ENCODE assay signal across 8 cellular contexts in the genomic region with DNA sequence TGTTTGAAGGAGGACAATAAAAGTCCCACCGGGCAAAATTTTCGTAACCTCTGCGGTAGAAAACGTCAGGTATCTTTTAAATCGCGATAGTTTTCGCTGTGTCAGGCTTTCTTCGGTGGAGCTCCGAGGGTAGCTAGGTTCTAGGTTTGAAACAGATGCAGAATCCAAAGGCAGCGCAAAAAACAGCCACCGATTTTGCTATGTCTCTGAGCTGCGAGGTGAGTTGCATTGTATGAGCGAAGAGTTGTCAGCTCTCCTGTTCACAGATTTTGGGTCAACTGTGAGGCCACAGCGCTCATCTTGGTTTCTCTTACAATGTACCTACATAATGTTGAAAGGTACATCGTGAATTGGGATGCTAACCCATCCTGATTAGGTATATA. TPM values are rescaled to one million over a fixed set of nuclear protein-coding genes. Genes with fewer than 3 reads are reported as not detected.
A peak's percentile ranks its signal among the peaks of the same experiment; 100 is the strongest.
DNase-seq lines count a peak whose midpoint lies in the region; ATAC-seq and TF ChIP-seq lines count a peak whose summit lies in the region.

No MANE protein-coding gene starts in this region.

- intact Hi-C loops in Right ventricle myocardium superior (cut with DNase I): loop anchor here (2.0 kb wide), 1 partner anchor 40 kb away; no protein-coding TSS in a partner anchor
- intact Hi-C loops in cardiac septum (cut with DNase I): loop anchor here (1.0 to 5.0 kb wide), 2 partner anchors 39 to 91 kb away; no protein-coding TSS in a partner anchor

- WGBS in endodermal cell (ENCODE audit: insufficient coverage in 1 of 2, insufficient read length in 1 of 2), 2 experiments: 0 to 3% methylated on average over 7 to 15 of the region's 15 CpGs

- H3K4me3 ChIP-seq in endodermal cell (ENCODE audit: low read length): peak overlapping the region; percentile 98
- peak overlapping the region; percentile 73 to 97 for H3K4me3 ChIP-seq in muscle layer of duodenum (ENCODE audit: low read depth in 1 of 2, low read length in 2 of 2)

- H3K4me3 Mint-ChIP-seq in T-helper 2 cell treated with Interferon-gamma antibody and Interleukin-4, amounts not matched to agents 5 μg/mL and 100 μg/mL, for 36 hours: peak overlapping the region; percentile 99
- peak overlapping the region; percentile 96 for H3K4me3 Mint-ChIP-seq in endodermal cell

- DNase-seq in Right ventricle myocardium superior: no peak
- DNase-seq in cardiac septum (ENCODE audit: low spot score): no peak
- peak; percentile 19 for DNase-seq in T-helper 2 cell treated with Interferon-gamma antibody and Interleukin-4, amounts not matched to agents 5 μg/mL and 100 μg/mL, for 36 hours (ENCODE audit: low spot score)
- peak; percentile 68 for DNase-seq in endodermal cell

- H3K9ac ChIP-seq in endodermal cell (ENCODE audit: extremely low read depth, low read length, poor library complexity, severe bottlenecking): peak overlapping the region; percentile 98

- no peaks in the 10 kb centered on the region for H3K27me3 Mint-ChIP-seq in T-helper 2 cell treated with Interferon-gamma antibody and Interleukin-4, amounts not matched to agents 5 μg/mL and 100 μg/mL, for 36 hours (ENCODE audit: low read depth)
- H3K27me3 Mint-ChIP-seq in endodermal cell (ENCODE audit: insufficient read depth): no peaks in the 10 kb centered on the region

- ATAC-seq in Right ventricle myocardium superior (ENCODE audit: poor library complexity) (peak; percentile 5), HG03521 (IDR thresholded peaks at IDR 0.05; ENCODE audit: unreplicated experiment) (no peak), GM18873 (IDR thresholded peaks at IDR 0.05; ENCODE audit: low FRiP score, unreplicated experiment) (no peak), GM18511 (IDR thresholded peaks at IDR 0.05; ENCODE audit: unreplicated experiment) (no peak)

- H3K27me3 ChIP-seq in endodermal cell (ENCODE audit: control insufficient read depth, insufficient read depth, low read length, poor library complexity, severe bottlenecking) (no peaks in the 10 kb centered on the region), muscle layer of duodenum (ENCODE audit: low read depth, low read length) (no peaks in the 10 kb centered on the region)

- H3K4me1 ChIP-seq in endodermal cell (ENCODE audit: control insufficient read depth, insufficient read depth, low read length): no peaks in the 10 kb centered on the region
- peaks cover 7 to 14% of the 10 kb centered on the region in 2 donors for H3K4me1 ChIP-seq in muscle layer of duodenum (ENCODE audit: control insufficient read depth in 1 of 2, insufficient read depth in 2 of 2, low read length in 2 of 2)

- no peak for TF ChIP-seq CTCF in endodermal cell (conservative IDR thresholded peaks at IDR 0.05)

- peaks cover 6% of the 10 kb centered on the region for H3K36me3 Mint-ChIP-seq in T-helper 2 cell treated with Interferon-gamma antibody and Interleukin-4, amounts not matched to agents 5 μg/mL and 100 μg/mL, for 36 hours (ENCODE audit: low read depth)
- no peaks in the 10 kb centered on the region for H3K36me3 Mint-ChIP-seq in endodermal cell (ENCODE audit: low read depth)

- H3K9me3 Mint-ChIP-seq in T-helper 2 cell treated with Interferon-gamma antibody and Interleukin-4, amounts not matched to agents 5 μg/mL and 100 μg/mL, for 36 hours: no peaks in the 10 kb centered on the region
- H3K9me3 Mint-ChIP-seq in endodermal cell: no peaks in the 10 kb centered on the region

- H3K27ac ChIP-seq in endodermal cell (ENCODE audit: low read depth, low read length) (peak overlapping the region; percentile 57), muscle layer of duodenum (ENCODE audit: low read length) (peak overlapping the region; percentile 100)

- peak overlapping the region; percentile 99 for H3K27ac Mint-ChIP-seq in T-helper 2 cell treated with Interferon-gamma antibody and Interleukin-4, amounts not matched to agents 5 μg/mL and 100 μg/mL, for 36 hours
- H3K27ac Mint-ChIP-seq in endodermal cell: peak overlapping the region; percentile 99

- no peaks in the 10 kb centered on the region for H3K36me3 ChIP-seq in endodermal cell (ENCODE audit: control insufficient read depth, insufficient read depth, low read length)
- H3K36me3 ChIP-seq in muscle layer of duodenum (ENCODE audit: control insufficient read depth in 1 of 2, insufficient read depth in 2 of 2, low read length in 2 of 2): no peaks in the 10 kb centered on the region

- H3K4me1 Mint-ChIP-seq in T-helper 2 cell treated with Interferon-gamma antibody and Interleukin-4, amounts not matched to agents 5 μg/mL and 100 μg/mL, for 36 hours (ENCODE audit: low read depth): peaks cover 56% of the 10 kb centered on the region
- peaks cover 16% of the 10 kb centered on the region for H3K4me1 Mint-ChIP-seq in endodermal cell

- no peaks in the 10 kb centered on the region for H3K9me3 ChIP-seq in endodermal cell (ENCODE audit: control insufficient read depth, low read length)
- no peaks in the 10 kb centered on the region for H3K9me3 ChIP-seq in muscle layer of duodenum (ENCODE audit: control insufficient read depth in 1 of 2, low read length in 2 of 2)

RNA-seq across cellular contexts. Expression of gene CLCN3, which starts 0.5 kb away (rescaled TPM):
- total RNA-seq in Right ventricle myocardium superior (62.0 TPM), cardiac septum (61.4 TPM), endodermal cell (10 to 100 TPM; 36.4 to 43.8 TPM)
- 34.4 TPM for polyA plus RNA-seq in endodermal cell (2013, experiment 1 of 2)
- 33.2 TPM for polyA plus RNA-seq in endodermal cell (2013, experiment 2 of 2)

RNA-seq across cellular contexts. Expression of gene NEK1, which starts 8.5 kb away (rescaled TPM):
- total RNA-seq in Right ventricle myocardium superior (13.5 TPM), cardiac septum (17.3 TPM), endodermal cell (10 to 100 TPM; 12.2 to 15.1 TPM)
- polyA plus RNA-seq in endodermal cell (2013, experiment 1 of 2): 11.4 TPM
- polyA plus RNA-seq in endodermal cell (2013, experiment 2 of 2): 11.9 TPM

Comparison
In these comparisons a context has a peak if more than half of its experiments do, and no peak if none do; other contexts are left out.
1. DNase-seq: peak in T-helper 2 cell treated with Interferon-gamma antibody and Interleukin-4, amounts not matched to agents 5 μg/mL and 100 μg/mL, for 36 hours (single experiment) and endodermal cell (single experiment); none in Right ventricle myocardium superior (single experiment) and cardiac septum (single experiment).